13 cellular contexts compared by ENCODE assay signal in genomic region chr1:170586942-170587593, GRCh38. TPM values are rescaled to one million over a fixed set of nuclear protein-coding genes. Genes with fewer than 3 reads are reported as not detected.
DNase-seq lines count a peak whose midpoint lies in the region; ATAC-seq and TF ChIP-seq lines count a peak whose summit lies in the region.
"Had no signal": no experiment of that assay in that cellular context is flagged by ENCODE, and none has a peak within 500 bp of the region (broad histone marks: within the 10 kb centered on the region; RNA-seq: fewer than 3 reads in every experiment).

No MANE protein-coding gene starts in this region.

- no peak for DNase-seq in MG63
- no peak for DNase-seq in coronary artery (ENCODE audit: low spot score)
- no peak for DNase-seq in lower lobe of right lung
- peak; percentile 21 for DNase-seq in testis
- no peak for DNase-seq in stimulated activated CD4-positive, alpha-beta T cell treated with anti-CD3 and anti-CD28 coated beads, Interleukin-1b, Interleukin-23, amount 100 ng/mL, for 48 hours
- DNase-seq in NCI-H128 (lab: John Stamatoyannopoulos, UW; ENCODE audit: unreplicated experiment): no peak
- no peak for DNase-seq in body of pancreas
- DNase-seq: activated CD8-positive, alpha-beta memory T cell treated with anti-CD3 and anti-CD28 coated beads, Interleukin-2, amount 50 U/mL, for 48 hours; cortex of kidney; DMS153; naive thymus-derived CD4-positive, alpha-beta T cell; stimulated activated naive CD4-positive, alpha-beta T cell treated with Interleukin-2 at 50 U/mL for 16 hours had no signal

- peak overlapping the region; percentile 8; the same call in 1 of the 2 replicates for H3K4me3 ChIP-seq in MG63
- peak overlapping the region; percentile 50 for H3K4me3 ChIP-seq in coronary artery
- peak overlapping the region; percentile 13 for H3K4me3 ChIP-seq in lower lobe of right lung
- peak overlapping the region in 1 of 2 donors; percentile 1 for H3K4me3 ChIP-seq in testis
- H3K4me3 ChIP-seq in body of pancreas: no peak overlapping the region

- 21 to 41% methylated on average over 9 of the region's 9 CpGs for WGBS in testis, 2 donors
- 37 to 39% methylated on average over 9 of the region's 9 CpGs for WGBS in body of pancreas, 2 donors

- no peaks in the 10 kb centered on the region for H3K9me3 ChIP-seq in MG63
- no peaks in the 10 kb centered on the region for H3K9me3 ChIP-seq in lower lobe of right lung
- H3K9me3 ChIP-seq in testis: no peaks in the 10 kb centered on the region
- H3K9me3 ChIP-seq in body of pancreas: no peaks in the 10 kb centered on the region

- H3K4me1 ChIP-seq in lower lobe of right lung (peaks cover 7% of the 10 kb centered on the region), testis (no peaks in the 10 kb centered on the region), body of pancreas (no peaks in the 10 kb centered on the region)

- TF ChIP-seq CTCF in coronary artery (IDR thresholded peaks at IDR 0.05): no peak
- no peak for TF ChIP-seq CTCF in lower lobe of right lung (IDR thresholded peaks at IDR 0.05)
- no peak for TF ChIP-seq CTCF in testis (IDR thresholded peaks at IDR 0.05)
- TF ChIP-seq CTCF in body of pancreas (IDR thresholded peaks at IDR 0.05): no peak

- no peaks in the 10 kb centered on the region for H3K36me3 ChIP-seq in MG63
- no peaks in the 10 kb centered on the region for H3K36me3 ChIP-seq in lower lobe of right lung
- H3K36me3 ChIP-seq in testis (ENCODE audit: low read depth, missing control alignments): no peaks in the 10 kb centered on the region
- no peaks in the 10 kb centered on the region for H3K36me3 ChIP-seq in body of pancreas (replicated peaks in 1 of 2; ENCODE audit: insufficient read depth in 1 of 2, low read depth in 2 of 2)

- H3K27me3 ChIP-seq in MG63 (0 out of 2 replicates have a peak, but pooled peaks cover 2% of the 10 kb centered on the region), lower lobe of right lung (ENCODE audit: low read depth) (no peaks in the 10 kb centered on the region), testis (no peaks in the 10 kb centered on the region), body of pancreas (no peaks in the 10 kb centered on the region)

- intact Hi-C loops in lower lobe of right lung (cut with DNase I): no loop called here
- intact Hi-C loops in testis (cut with DNase I; ENCODE audit: low total_unique reads): no loop called here
- intact Hi-C loops in body of pancreas (cut with DNase I): no loop called here

- TF ChIP-seq POLR2A in testis (IDR thresholded peaks at IDR 0.05) (no peak), body of pancreas (IDR thresholded peaks at IDR 0.05) (no peak)

- ATAC-seq in lower lobe of right lung (peak; percentile 29 to 47), HG02970 (IDR thresholded peaks at IDR 0.05; ENCODE audit: low FRiP score, unreplicated experiment) (no peak), body of pancreas (no peak)
- ATAC-seq: naive thymus-derived CD4-positive, alpha-beta T cell had no signal

- H3K27ac ChIP-seq in coronary artery: peak overlapping the region; percentile 68 to 72
- H3K27ac ChIP-seq in lower lobe of right lung: peak overlapping the region; percentile 52
- H3K27ac ChIP-seq in testis: peak overlapping the region in 1 of 2 donors; percentile 38
- no peak overlapping the region for H3K27ac ChIP-seq in body of pancreas

RNA-seq across cellular contexts. Expression of gene GORAB, which starts 55.1 kb away (rescaled TPM):
- total RNA-seq in MG63 (2014; rRNA removed; shearing (Covaris generic); ENCODE audit: low replicate concordance): 5.0 and 11.3 TPM in 2 replicates
- total RNA-seq in lower lobe of right lung: 12.2 TPM
- 10 to 100 TPM; 23.5 to 41.6 TPM for total RNA-seq in testis
- 16.7 TPM for polyA plus RNA-seq in testis (ENCODE audit: insufficient read depth, low read depth, low replicate concordance)
- total RNA-seq in body of pancreas: 10 to 100 TPM in 1 of 2 donors, 1 to 10 TPM in 1; 7.8 to 12.9 TPM

Comparison
In these comparisons a context has a peak if more than half of its experiments do, and no peak if none do; other contexts are left out.
1. H3K4me3 ChIP-seq: peak in MG63 (single experiment), coronary artery (single experiment) and lower lobe of right lung (single experiment); none in body of pancreas (0 of 2).
2. H3K27ac ChIP-seq: peak in coronary artery (2 of 2) and lower lobe of right lung (single experiment); none in body of pancreas (0 of 4).
3. ATAC-seq: peak in lower lobe of right lung (2 of 2); none in HG02970 (single experiment) and body of pancreas (single experiment).